Comparison of ENCODE assay signal across 15 cellular contexts in genomic region chr2:130378898-130379214, GRCh38. TPM values are rescaled to one million over a fixed set of nuclear protein-coding genes. Genes with fewer than 3 reads are reported as not detected.
DNase-seq lines count a peak whose midpoint lies in the region; ATAC-seq, FAIRE-seq and TF ChIP-seq lines count a peak whose summit lies in the region.
"Had no signal": no experiment of that assay in that cellular context is flagged by ENCODE, and none has a peak within 500 bp of the region (broad histone marks: within the 10 kb centered on the region; RNA-seq: fewer than 3 reads in every experiment).

No MANE protein-coding gene starts in this region.

- H3K36me3 ChIP-seq in Karpas-422 (ENCODE audit: insufficient read depth, low read length) (peaks cover 36% of the 10 kb centered on the region), K562 (ENCODE audit: control insufficient read depth, insufficient read depth, low read length) (peaks cover 21% of the 10 kb centered on the region; the same call in 2 of the 3 replicates)

- H3K9me3 ChIP-seq in Karpas-422 (ENCODE audit: low read length) (no peaks in the 10 kb centered on the region), K562 (replicated peaks; ENCODE audit: control insufficient read depth, insufficient read depth, low read depth, low read length) (peaks cover 2% of the 10 kb centered on the region; the same call in 1 of the 2 replicates)
- H3K9me3 ChIP-seq: A549, Caco-2 had no signal

- H3K79me2 ChIP-seq in Karpas-422 (ENCODE audit: low read length): peaks cover 46% of the 10 kb centered on the region
- peaks cover 13% of the 10 kb centered on the region for H3K79me2 ChIP-seq in K562 (ENCODE audit: control insufficient read depth, insufficient read depth, low read length)

- H3K27ac ChIP-seq in Karpas-422 (ENCODE audit: low read length) (peak overlapping the region; percentile 93), K562 (ENCODE audit: extremely low read depth, low read depth, low read length) (peak overlapping the region; percentile 81)
- H3K27ac ChIP-seq: A549, GM23248 had no signal

- ATAC-seq in natural killer cell (no peak), K562 (peak; percentile 10), HG03175 (IDR thresholded peaks at IDR 0.05; ENCODE audit: unreplicated experiment) (no peak)
- no peak for ATAC-seq in natural killer cell treated with Interleukin-12 subunit alpha and Interleukin-12 subunit beta and Interleukin-15 and Interleukin-18, amount 100 ng/mL, for 72 hours
- ATAC-seq: A549 had no signal

- H3K9me3 Mint-ChIP-seq in natural killer cell: no peaks in the 10 kb centered on the region
- peaks cover 5% of the 10 kb centered on the region for H3K9me3 Mint-ChIP-seq in natural killer cell treated with Interleukin-12 subunit alpha and Interleukin-12 subunit beta and Interleukin-15 and Interleukin-18, amount 100 ng/mL, for 72 hours
- H3K9me3 Mint-ChIP-seq: CD8-positive, alpha-beta memory T cell had no signal

- no TSS peak for BruUV-seq in K562 (replicated peaks; lab: Mats Ljungman, UMichigan)

- no peak for FAIRE-seq in K562 (lab: Jason Lieb, UNC)
- FAIRE-seq: A549, GM18507, H54 had no signal

- no peak overlapping the region for H3K4me3 Mint-ChIP-seq in natural killer cell
- no peak overlapping the region for H3K4me3 Mint-ChIP-seq in natural killer cell treated with Interleukin-12 subunit alpha and Interleukin-12 subunit beta and Interleukin-15 and Interleukin-18, amount 100 ng/mL, for 72 hours
- H3K4me3 Mint-ChIP-seq: CD8-positive, alpha-beta memory T cell had no signal

- no peak overlapping the region for H2AFZ ChIP-seq in Karpas-422 (ENCODE audit: low read length)
- peak overlapping the region; percentile 25; the same call in 1 of the 2 replicates for H2AFZ ChIP-seq in K562 (ENCODE audit: low read depth, low read length)
- H2AFZ ChIP-seq: GM23248 had no signal

- no peak for DNase-seq in natural killer cell
- no peak for DNase-seq in natural killer cell treated with Interleukin-12 subunit alpha and Interleukin-12 subunit beta and Interleukin-15 and Interleukin-18, amount 100 ng/mL, for 72 hours (ENCODE audit: low spot score)
- DNase-seq in Karpas-422: peak; percentile 39
- no peak for DNase-seq in K562 (ENCODE audit: extremely low read depth in 1 of 4, low spot score in 3 of 4)
- DNase-seq in HCEC 1CT: no peak
- DNase-seq in cerebellar cortex (ENCODE audit: low spot score): no peak
- DNase-seq: Caco-2; CD8-positive, alpha-beta memory T cell; DND-41; GM23248; IMR-90 had no signal

- H3K9ac ChIP-seq in Karpas-422 (ENCODE audit: low read length): peak overlapping the region; percentile 1; the same call in 1 of the 2 replicates
- H3K9ac ChIP-seq in K562 (ENCODE audit: insufficient read depth in 1 of 2, low read depth in 2 of 2, low read length in 2 of 2): 0 out of 4 replicates have a peak overlapping the region, but pooled peaks of 1 of the 2 experiments have one; percentile 0
- H3K9ac ChIP-seq: GM23248 had no signal

- H3K4me1 ChIP-seq in Karpas-422 (ENCODE audit: low read length) (peaks cover 87% of the 10 kb centered on the region), K562 (replicated peaks in 1 of 2; ENCODE audit: control insufficient read depth in 2 of 2, insufficient read depth in 2 of 2, low read length in 2 of 2) (peaks cover 27 to 56% of the 10 kb centered on the region in 2 experiments)
- H3K4me1 ChIP-seq: Caco-2 had no signal

- H3K36me3 Mint-ChIP-seq in natural killer cell: peaks cover 10% of the 10 kb centered on the region
- H3K36me3 Mint-ChIP-seq in natural killer cell treated with Interleukin-12 subunit alpha and Interleukin-12 subunit beta and Interleukin-15 and Interleukin-18, amount 100 ng/mL, for 72 hours: peaks cover 18% of the 10 kb centered on the region

- H3K4me1 Mint-ChIP-seq in natural killer cell: peaks cover 83 to 92% of the 10 kb centered on the region in 2 donors
- H3K4me1 Mint-ChIP-seq in natural killer cell treated with Interleukin-12 subunit alpha and Interleukin-12 subunit beta and Interleukin-15 and Interleukin-18, amount 100 ng/mL, for 72 hours (ENCODE audit: low read depth in 2 of 2): peaks cover 48 to 58% of the 10 kb centered on the region in 2 donors

- no peak overlapping the region for H3K4me2 ChIP-seq in Karpas-422 (ENCODE audit: low read depth, low read length, poor library complexity, severe bottlenecking)
- H3K4me2 ChIP-seq in K562 (ENCODE audit: insufficient read depth, low read length): 0 out of 2 replicates have a peak overlapping the region, but pooled peaks have one; percentile 5
- H3K4me2 ChIP-seq: A549 had no signal

- H4K20me1 ChIP-seq in Karpas-422 (ENCODE audit: insufficient read depth, low read depth, low read length): no peaks in the 10 kb centered on the region
- no peaks in the 10 kb centered on the region for H4K20me1 ChIP-seq in K562 (replicated peaks; ENCODE audit: control insufficient read depth, insufficient read depth, low read length)

- peak overlapping the region; percentile 73 to 74 for H3K27ac Mint-ChIP-seq in natural killer cell
- H3K27ac Mint-ChIP-seq in natural killer cell treated with Interleukin-12 subunit alpha and Interleukin-12 subunit beta and Interleukin-15 and Interleukin-18, amount 100 ng/mL, for 72 hours: no peak overlapping the region

- H3K27me3 ChIP-seq in Karpas-422 (ENCODE audit: low read length) (no peaks in the 10 kb centered on the region), K562 (ENCODE audit: control insufficient read depth in 2 of 2, insufficient read depth in 2 of 2, low read length in 2 of 2) (no peaks in the 10 kb centered on the region)

- WGBS in K562 (ENCODE audit: insufficient coverage, low coverage, missing lambda C conversion rate): 37% methylated on average over 3 of the region's 3 CpGs

- no peak for TF ChIP-seq CTCF in natural killer cell (IDR thresholded peaks at IDR 0.05)
- TF ChIP-seq CTCF in K562 (IDR thresholded peaks at IDR 0.05 in 2 of 3, conservative IDR thresholded peaks at IDR 0.05 in 1 of 3; ENCODE audit: insufficient read depth in 2 of 3, low read depth in 1 of 3, low read length in 3 of 3): no peak

- no peaks in the 10 kb centered on the region for H3K27me3 Mint-ChIP-seq in natural killer cell (ENCODE audit: low read depth in 2 of 2)
- H3K27me3 Mint-ChIP-seq in natural killer cell treated with Interleukin-12 subunit alpha and Interleukin-12 subunit beta and Interleukin-15 and Interleukin-18, amount 100 ng/mL, for 72 hours: no peaks in the 10 kb centered on the region
- H3K27me3 Mint-ChIP-seq: CD8-positive, alpha-beta memory T cell had no signal

- TF ChIP-seq RAD21 in K562 (CRISPR knock-in tag; conservative IDR thresholded peaks at IDR 0.05 in 1 of 2, IDR thresholded peaks at IDR 0.05 in 1 of 2): no peak

- no peaks in the 10 kb centered on the region for H3K9me1 ChIP-seq in K562 (ENCODE audit: control insufficient read depth, insufficient read depth, low read length)

- intact Hi-C loops in natural killer cell (cut with micrococcal nuclease) (no loop called here), K562 (cut with micrococcal nuclease) (no loop called here)

- no peak for TF ChIP-seq EP300 in K562 (IDR thresholded peaks at IDR 0.05; ENCODE audit: low read length)

- H3K4me3 ChIP-seq in Karpas-422 (ENCODE audit: low read length) (no peak overlapping the region), K562 (no peak overlapping the region)
- H3K4me3 ChIP-seq: A549, GM23248 had no signal

- CTCF ChIA-PET in K562 (lab: Yijun Ruan, JAX; ENCODE audit: low intra/inter-chr PET ratio): no interaction called here

- POLR2A ChIA-PET in K562 (lab: Yijun Ruan, JAX): interaction anchor here (0.7 to 4.0 kb wide), 5 partner anchors 9 to 36 kb away, joined by 3 to 18 read pairs (median 6); partner anchors contain the start of genes IMP4 and PTPN18

- in situ Hi-C loops in K562 (cut with MboI): loop anchor here (25.0 kb wide), 1 partner anchor 208 kb away; the partner anchor contains the start of gene CFC1

- no peak for TF ChIP-seq POLR2A in K562 (conservative IDR thresholded peaks at IDR 0.05)

- no peaks in the 10 kb centered on the region for H3K9me2 ChIP-seq in Karpas-422 (replicated peaks; ENCODE audit: insufficient read depth, low read length)

RNA-seq across cellular contexts. Expression of gene PTPN18, which starts 23.0 kb away (rescaled TPM):
- total RNA-seq in natural killer cell: 100 to 1,000 TPM; 189 to 194 (median 192) TPM
- total RNA-seq in natural killer cell treated with Interleukin-12 subunit alpha and Interleukin-12 subunit beta and Interleukin-15 and Interleukin-18, amount 100 ng/mL, for 72 hours: 100 to 1,000 TPM in 1 of 2 donors, 10 to 100 TPM in 1; 97.9 to 101 TPM
- 229 and 264 TPM in 2 replicates for total RNA-seq in Karpas-422 (2014; rRNA removed; shearing (Covaris generic); ENCODE audit: low replicate concordance)
- 213 and 354 TPM in 2 replicates for total RNA-seq in K562 (2011; cell fraction: chromatin; rRNA removed; ENCODE audit: low replicate concordance)
- 191 TPM in 2 replicates for total RNA-seq in K562 (2011; cell fraction: nucleolus; rRNA removed)
- total RNA-seq in K562 (2011; cell fraction: nucleoplasm; rRNA removed): 220 and 291 TPM in 2 replicates
- total RNA-seq in K562 (2014; rRNA removed): 49.6 and 57.0 TPM in 2 replicates
- total RNA-seq in K562 (2014; rRNA removed; fragmentation: Illumina TruSeq; extraction: Trizol): 36.9 and 37.6 TPM in 2 replicates
- 35.2 and 38.5 TPM in 2 replicates for total RNA-seq in K562 (2015; rRNA removed; fragmentation: Illumina TruSeq; extraction: Trizol)
- total RNA-seq in K562 (2021): 64.0 and 64.4 TPM in 2 replicates
- polyA plus RNA-seq in K562 (2011; rRNA removed): 51.0 and 58.7 TPM in 2 replicates
- polyA plus RNA-seq in K562 (2011; cell fraction: cytosol; rRNA removed): 53.2 and 74.2 TPM in 2 replicates
- 140 and 232 TPM in 2 replicates for polyA plus RNA-seq in K562 (2011; cell fraction: nucleus; rRNA removed)
- polyA plus RNA-seq in K562 (2012): 44.4 and 61.5 TPM in 2 replicates
- 79.5 and 90.7 TPM in 2 replicates for polyA plus RNA-seq in K562 (2014; fragmentation: Illumina TruSeq; extraction: Trizol)
- polyA plus RNA-seq in K562 (2014; fragmentation: Nextera tagmentation; extraction: Ambion mirVana): 10 to 100 TPM; 11.6 to 19.3 TPM
- 67.4 and 76.7 TPM in 2 replicates for polyA plus RNA-seq in K562 (2014; rRNA removed)
- 42.3 and 45.7 TPM in 2 replicates for polyA minus RNA-seq in K562 (2011; rRNA and poly(A)+ RNA removed)
- 31.4 and 33.8 TPM in 2 replicates for polyA minus RNA-seq in K562 (2011; cell fraction: cytosol; rRNA and poly(A)+ RNA removed)
- 74.3 and 76.3 TPM in 2 replicates for polyA minus RNA-seq in K562 (2011; cell fraction: nucleus; rRNA and poly(A)+ RNA removed)

RNA-seq across cellular contexts. Expression of gene IMP4, which starts 36.2 kb away (rescaled TPM):
- total RNA-seq in natural killer cell (10 to 100 TPM; 60.5 to 80.6 (median 72.9) TPM), K562 (2014; rRNA removed) (187 and 239 TPM in 2 replicates), K562 (2014; rRNA removed; fragmentation: Illumina TruSeq; extraction: Trizol) (42.1 and 52.9 TPM in 2 replicates), K562 (2015; rRNA removed; fragmentation: Illumina TruSeq; extraction: Trizol) (97.8 and 103 TPM in 2 replicates), K562 (2021) (164 and 167 TPM in 2 replicates)
- total RNA-seq in natural killer cell treated with Interleukin-12 subunit alpha and Interleukin-12 subunit beta and Interleukin-15 and Interleukin-18, amount 100 ng/mL, for 72 hours: 100 to 1,000 TPM in 1 of 2 donors, 10 to 100 TPM in 1; 94.1 to 198 TPM
- 233 and 379 TPM in 2 replicates for total RNA-seq in Karpas-422 (2014; rRNA removed; shearing (Covaris generic); ENCODE audit: low replicate concordance)
- 74.0 and 256 TPM in 2 replicates for total RNA-seq in K562 (2011; cell fraction: chromatin; rRNA removed; ENCODE audit: low replicate concordance)
- 209 and 220 TPM in 2 replicates for total RNA-seq in K562 (2011; cell fraction: nucleolus; rRNA removed)
- total RNA-seq in K562 (2011; cell fraction: nucleoplasm; rRNA removed): 139 and 147 TPM in 2 replicates
- polyA plus RNA-seq in K562 (2011; rRNA removed) (127 and 158 TPM in 2 replicates), K562 (2014; fragmentation: Illumina TruSeq; extraction: Trizol) (100.0 and 155 TPM in 2 replicates), K562 (2014; fragmentation: Nextera tagmentation; extraction: Ambion mirVana) (10 to 100 TPM; 35.4 to 53.3 TPM), K562 (2014; rRNA removed) (209 and 231 TPM in 2 replicates)
- 271 and 517 TPM in 2 replicates for polyA plus RNA-seq in K562 (2011; cell fraction: cytosol; rRNA removed)
- 407 and 557 TPM in 2 replicates for polyA plus RNA-seq in K562 (2011; cell fraction: nucleus; rRNA removed)
- 134 and 149 TPM in 2 replicates for polyA plus RNA-seq in K562 (2012)
- 51.7 and 70.1 TPM in 2 replicates for polyA minus RNA-seq in K562 (2011; rRNA and poly(A)+ RNA removed)
- 78.1 and 83.2 TPM in 2 replicates for polyA minus RNA-seq in K562 (2011; cell fraction: cytosol; rRNA and poly(A)+ RNA removed)
- polyA minus RNA-seq in K562 (2011; cell fraction: nucleus; rRNA and poly(A)+ RNA removed): 115 and 121 TPM in 2 replicates

Comparison
In these comparisons a context has a peak if more than half of its experiments do, and no peak if none do; other contexts are left out.
1. H3K27ac Mint-ChIP-seq: peak in natural killer cell (2 of 2); none in natural killer cell treated with Interleukin-12 subunit alpha and Interleukin-12 subunit beta and Interleukin-15 and Interleukin-18, amount 100 ng/mL, for 72 hours (0 of 2).